In the genomic region with DNA sequence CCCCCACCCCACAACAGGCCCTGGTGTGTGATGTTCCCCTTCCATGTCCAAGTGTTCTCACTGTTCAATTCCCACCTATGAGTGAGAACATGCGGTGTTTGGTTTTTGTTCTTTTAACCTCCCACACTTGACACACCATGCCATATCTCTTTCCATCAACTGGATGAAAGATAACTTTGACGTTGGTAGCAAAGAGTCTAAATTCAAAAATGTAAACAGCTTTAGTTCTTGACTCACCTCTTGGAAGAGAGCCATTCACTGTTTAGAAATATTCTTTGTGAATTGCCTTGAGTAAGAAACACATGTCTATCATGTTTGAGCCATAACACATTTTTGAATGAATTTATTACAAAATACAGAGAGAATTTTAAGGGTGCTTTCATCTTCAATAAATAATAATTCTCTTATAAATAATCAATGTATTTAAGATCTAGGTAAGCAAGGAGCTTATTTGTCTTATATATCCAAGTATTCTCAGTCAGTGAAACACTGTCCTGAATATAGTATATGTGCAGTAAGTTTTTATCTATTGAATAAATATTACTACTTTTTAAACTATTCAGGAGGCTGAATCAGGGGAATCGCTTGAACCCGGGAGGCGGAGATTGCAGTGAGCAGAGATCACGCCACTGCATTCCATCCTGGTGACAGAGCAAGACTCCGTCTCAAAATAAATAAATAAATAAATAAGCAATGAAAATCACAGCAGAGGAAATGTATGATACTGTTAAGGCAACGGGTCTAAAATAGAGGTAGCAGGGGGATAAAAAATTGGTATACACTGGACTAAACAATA, we compare ENCODE assay signal across 21 cellular contexts. TPM values are rescaled to one million over a fixed set of nuclear protein-coding genes. Genes with fewer than 3 reads are reported as not detected.
DNase-seq lines count a peak whose midpoint lies in the region; TF ChIP-seq lines count a peak whose summit lies in the region.
"Had no signal": no experiment of that assay in that cellular context is flagged by ENCODE, and none has a peak within 500 bp of the region (broad histone marks: within the 10 kb centered on the region; RNA-seq: fewer than 3 reads in every experiment).

No MANE protein-coding gene starts in this region.

- H3K27me3 ChIP-seq in BJ (ENCODE audit: control insufficient read depth, insufficient read depth, low read length) (no peaks in the 10 kb centered on the region), suprapubic skin (no peaks in the 10 kb centered on the region)
- H3K27me3 ChIP-seq: left lung had no signal

- TF ChIP-seq CTCF in BJ (IDR thresholded peaks at IDR 0.05; ENCODE audit: insufficient read depth, low read depth, low read length) (no peak), choroid plexus epithelial cell (conservative IDR thresholded peaks at IDR 0.05; ENCODE audit: low read depth, low read length) (no peak), suprapubic skin (IDR thresholded peaks at IDR 0.05) (no peak)

- WGBS in suprapubic skin = 67% methylated on average over 8 of the region's 8 CpGs

- no peak for TF ChIP-seq EP300 in suprapubic skin (IDR thresholded peaks at IDR 0.05)

- no peak overlapping the region for H3K27ac ChIP-seq in suprapubic skin
- H3K27ac ChIP-seq: left lung had no signal

- DNase-seq in BJ (ENCODE audit: low read depth) (peak; percentile 29), NCI-H460 (ENCODE audit: extremely low read depth, low read depth) (peak; percentile 81), choroid plexus epithelial cell (ENCODE audit: low read depth) (peak; percentile 92), lung microvascular endothelial cell (ENCODE audit: low read depth in 2 of 2) (peak; percentile 26 to 89), suprapubic skin (ENCODE audit: low spot score in 2 of 2) (no peak), cerebellum (ENCODE audit: low spot score) (no peak), glomerular visceral epithelial cell (ENCODE audit: extremely low spot score) (no peak), MV-4-11 (lab: John Stamatoyannopoulos, UW) (no peak)
- DNase-seq: activated CD4-positive, alpha-beta T cell treated with anti-CD3 and anti-CD28 coated beads, Interleukin-2, amount 10 ng/mL, durations not matched to agents 7 days and 5 days; activated T-cell treated with anti-CD3 and anti-CD28 coated beads, Interleukin-2, amount 50 U/mL, for 1 hour; cerebellar nuclear complex; DMS 273 treated with DMSO at 0.1 percent for 48 hours; Kasumi-1; left lung; naive B cell; NCI-H146; NCI-H446; stimulated activated naive CD8-positive, alpha-beta T cell treated with anti-CD3 and anti-CD28 coated beads, Interleukin-15, amount 100 ng/mL, for 72 hours; T-helper 9 cell had no signal

- H3K4me3 ChIP-seq in BJ (ENCODE audit: low read depth, low read length) (no peak overlapping the region), choroid plexus epithelial cell (ENCODE audit: low read depth, low read length) (no peak overlapping the region), suprapubic skin (no peak overlapping the region)
- H3K4me3 ChIP-seq: left lung had no signal

- no peaks in the 10 kb centered on the region for H3K36me3 ChIP-seq in BJ (ENCODE audit: control insufficient read depth, insufficient read depth, low read length)
- H3K36me3 ChIP-seq in suprapubic skin = no peaks in the 10 kb centered on the region
- H3K36me3 ChIP-seq: left lung had no signal

- H3K4me1 ChIP-seq in suprapubic skin = no peaks in the 10 kb centered on the region
- H3K4me1 ChIP-seq: left lung had no signal

- POLR2A ChIA-PET in BJ (lab: Charles Lee) = no interaction called here

- CTCF ChIA-PET in BJ (lab: Yijun Ruan, JAX) = no interaction called here

- no peaks in the 10 kb centered on the region for H3K9me3 ChIP-seq in suprapubic skin

- TF ChIP-seq POLR2A in suprapubic skin (IDR thresholded peaks at IDR 0.05) = no peak

RNA-seq across cellular contexts. Expression of a gene that starts 6.7 kb away (rescaled TPM):
- polyA plus RNA-seq in BJ (2011; rRNA removed) = not detected in 2 replicates
- not detected in 2 replicates for polyA minus RNA-seq in BJ (2011; rRNA and poly(A)+ RNA removed)
- total RNA-seq in NCI-H460 (2014; rRNA removed; shearing (Covaris generic)) = not detected in 2 replicates
- not detected in 2 replicates for polyA plus RNA-seq in NCI-H460 (2014; cell fraction: nucleus; rRNA removed)
- total RNA-seq in lung microvascular endothelial cell (not detected in 2 replicates), suprapubic skin (10 to 100 TPM in 3 of 4 donors, not detected in 1; 11.6 to 26.0 (median 16.5) TPM), cerebellum (not detected)
- total RNA-seq: activated CD4-positive, alpha-beta T cell treated with anti-CD3 and anti-CD28 coated beads, Interleukin-2, amount 10 ng/mL, durations not matched to agents 7 days and 5 days; activated naive CD4-positive, alpha-beta T cell treated with anti-CD3 and anti-CD28 coated beads, Interleukin-2, amount 50 U/mL, for 72 hours; left lung; SK-MEL-5 had no signal

Comparison
In these comparisons a context has a peak if more than half of its experiments do, and no peak if none do; other contexts are left out.
1. DNase-seq: peak in BJ (single experiment), NCI-H460 (single experiment), choroid plexus epithelial cell (single experiment) and lung microvascular endothelial cell (2 of 2); none in suprapubic skin (0 of 2), cerebellum (single experiment), glomerular visceral epithelial cell (single experiment) and MV-4-11 (single experiment).